25 cellular contexts compared by ENCODE assay signal in the genomic region with DNA sequence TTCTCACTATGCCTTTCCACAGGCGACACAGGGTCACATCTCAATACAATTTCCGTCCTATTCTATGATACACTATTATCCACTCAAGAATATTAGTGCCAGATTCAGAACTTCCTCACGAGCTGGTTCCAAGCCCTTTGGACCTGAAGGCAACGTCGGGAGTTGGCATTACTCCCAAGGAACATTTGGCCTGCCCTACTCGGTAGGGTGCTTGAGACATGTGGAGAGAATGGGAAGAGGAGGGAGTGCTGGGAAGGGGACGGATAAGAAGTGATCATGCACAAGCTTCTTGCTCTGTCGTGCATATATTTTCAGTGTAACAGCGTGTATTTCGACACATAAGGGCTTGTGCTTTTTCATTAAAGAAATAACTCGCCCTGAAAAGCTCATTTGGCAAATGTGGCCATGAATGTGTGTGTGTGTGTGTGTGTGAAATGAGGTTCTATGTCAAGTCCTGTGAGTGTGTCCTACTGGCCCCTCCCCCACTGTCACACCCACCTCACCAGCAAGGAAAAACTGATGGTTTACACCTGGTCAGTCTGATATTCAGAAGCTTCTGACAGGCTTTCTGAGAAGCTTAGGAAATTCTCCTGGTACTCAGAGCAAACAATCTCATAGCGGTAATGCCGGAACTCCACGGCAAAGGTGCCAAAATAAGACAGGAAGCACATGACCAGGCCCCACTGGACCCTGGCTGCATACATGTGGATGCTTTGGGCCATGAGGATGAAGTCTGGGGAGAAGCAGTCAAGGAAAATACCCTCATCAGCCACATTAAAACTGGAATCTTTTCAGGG.
"Had no signal": no experiment of that assay in that cellular context is flagged by ENCODE, and none has a peak within 500 bp of the region (broad histone marks: within the 10 kb centered on the region; RNA-seq: fewer than 3 reads in every experiment).

No MANE protein-coding gene starts in this region.

- H3K36me3 ChIP-seq: gastrocnemius medialis, neutrophil, upper lobe of left lung, WERI-Rb-1 had no signal

- ATAC-seq: activated CD4-positive, CD25-positive, alpha-beta regulatory T cell treated with anti-CD3 and anti-CD28 coated beads, Interleukin-2, amount 50 U/mL, for 24 hours; body of pancreas; gastrocnemius medialis; left lobe of liver; sciatic nerve; stimulated activated effector memory CD8-positive, alpha-beta T cell treated with anti-CD3 and anti-CD28 coated beads, Interleukin-12 subunit alpha, Interleukin-12 subunit beta, amount 100 ng/mL, for 72 hours had no signal

- H3K27me3 ChIP-seq: body of pancreas, gastrocnemius medialis, neutrophil, upper lobe of left lung had no signal

- H3K9me3 ChIP-seq: body of pancreas, gastrocnemius medialis, neutrophil, upper lobe of left lung had no signal

- H3K4me3 ChIP-seq: body of pancreas, gastrocnemius medialis, lung, skin epidermis, upper lobe of left lung had no signal

- DNase-seq: activated CD4-positive, alpha-beta T cell treated with anti-CD3 and anti-CD28 coated beads for 48 hours; activated CD4-positive, alpha-beta T cell treated with anti-CD3 and anti-CD28 coated beads, Interleukin-2, amount 50 U/mL, for 48 hours; activated CD8-positive, alpha-beta memory T cell treated with anti-CD3 and anti-CD28 coated beads for 24 hours; activated effector memory CD4-positive, alpha-beta T cell treated with Interleukin-2 at 50 U/mL for 16 hours; activated naive CD4-positive, alpha-beta T cell treated with Interleukin-2 at 50 U/mL for 16 hours; anterior cingulate cortex; body of pancreas; dermis blood vessel endothelial cell; effector CD4-positive, alpha-beta T cell; gastrocnemius medialis; kidney glomerular epithelial cell; mesendoderm; stimulated activated CD4-positive, alpha-beta T cell treated with anti-CD3 and anti-CD28 coated beads, Interleukin-4, amount 100 ng/mL, for 24 hours; SW 1271; T-helper 9 cell; upper lobe of left lung; WERI-Rb-1 had no signal

- H3K27ac ChIP-seq: body of pancreas, gastrocnemius medialis, neutrophil, skin epidermis, upper lobe of left lung, WERI-Rb-1 had no signal

- FAIRE-seq: colon had no signal

- H3K4me1 ChIP-seq: body of pancreas, gastrocnemius medialis, upper lobe of left lung had no signal
